Comparison of ENCODE assay signal across 18 cellular contexts in the genomic region with DNA sequence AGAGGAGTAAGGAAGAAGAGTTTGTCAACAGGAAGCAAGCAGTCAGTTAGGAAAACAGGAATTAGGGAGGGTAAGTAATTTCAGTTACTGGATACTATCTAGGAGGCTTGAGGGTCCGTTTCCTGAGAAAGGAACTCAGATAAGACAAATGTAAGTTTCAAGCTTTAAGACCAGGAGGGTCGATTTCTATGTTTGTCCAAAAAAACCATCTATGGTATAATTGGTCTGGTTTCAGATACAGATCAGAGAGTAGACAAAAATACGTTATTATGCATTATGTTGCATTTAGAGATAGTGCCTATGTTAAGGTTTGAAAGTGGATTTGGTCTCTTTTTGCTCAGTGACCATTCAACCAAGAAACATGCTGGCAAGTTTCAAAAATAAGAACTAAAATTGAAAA.
DNase-seq lines count a peak whose midpoint lies in the region; ATAC-seq and TF ChIP-seq lines count a peak whose summit lies in the region.
"Had no signal": no experiment of that assay in that cellular context is flagged by ENCODE, and none has a peak within 500 bp of the region (broad histone marks: within the 10 kb centered on the region; RNA-seq: fewer than 3 reads in every experiment).

No MANE protein-coding gene starts in this region.

- H3K36me3 ChIP-seq in HEK293 (ENCODE audit: control insufficient read depth in 2 of 2, insufficient read depth in 1 of 2, low read length in 2 of 2) (no peaks in the 10 kb centered on the region), PC-9 (ENCODE audit: low read depth) (no peaks in the 10 kb centered on the region), neural progenitor cell (no peaks in the 10 kb centered on the region)

- TF ChIP-seq CTCF in HEK293 (tag by site-specific recombination; IDR thresholded peaks at IDR 0.05): no peak
- TF ChIP-seq CTCF in PC-9 (conservative IDR thresholded peaks at IDR 0.05): no peak
- no peak for TF ChIP-seq CTCF in neural progenitor cell (IDR thresholded peaks at IDR 0.05)

- POLR2A ChIA-PET in HEK293 (lab: Yijun Ruan, JAX): no interaction called here
- POLR2A ChIA-PET in PC-9 (lab: Charles Lee; ENCODE audit: unreplicated experiment): no interaction called here

- peaks cover 2% of the 10 kb centered on the region for H3K27me3 Mint-ChIP-seq in neural progenitor cell (ENCODE audit: insufficient read depth, low read depth)
- H3K27me3 Mint-ChIP-seq: B cell; CD4-positive, alpha-beta T cell had no signal

- no peaks in the 10 kb centered on the region for H3K9me2 ChIP-seq in PC-9 (ENCODE audit: insufficient read depth)

- DNase-seq in PC-9 (no peak), neural progenitor cell (ENCODE audit: low spot score) (no peak), NCI-H2029 treated with DMSO at 0.1 percent for 48 hours (lab: John Stamatoyannopoulos, UW) (no peak), erythroblast (lab: John Stamatoyannopoulos, UW) (no peak)
- DNase-seq: CD4-positive, alpha-beta T cell; CD8-positive, alpha-beta memory T cell; DMS 273 treated with DMSO at 0.1 percent for 48 hours; DMS79 treated with DMSO at 0.1 percent for 48 hours; GF-D8; H9; HFFc6 had no signal

- H3K27ac Mint-ChIP-seq in neural progenitor cell: no peak overlapping the region
- H3K27ac Mint-ChIP-seq: B cell; CD14-positive monocyte; CD4-positive, alpha-beta T cell; CD8-positive, alpha-beta memory T cell; GM23338; H9; HFFc6 had no signal

- H3K9me3 Mint-ChIP-seq in neural progenitor cell: peaks cover 4% of the 10 kb centered on the region

- H3K27me3 ChIP-seq in PC-9 (ENCODE audit: insufficient read depth, low read depth): no peaks in the 10 kb centered on the region
- H3K27me3 ChIP-seq in neural progenitor cell: no peaks in the 10 kb centered on the region
- H3K27me3 ChIP-seq: BLaER1 treated with 17β-estradiol and CSF1 and Interleukin-3, amounts not matched to agents 10 nM and 100 nM had no signal

- intact Hi-C loops in PC-9 (cut with micrococcal nuclease; ENCODE audit: unreplicated experiment): no loop called here

- H4K20me1 ChIP-seq in PC-9 (ENCODE audit: insufficient read depth): no peaks in the 10 kb centered on the region
- no peaks in the 10 kb centered on the region for H4K20me1 ChIP-seq in neural progenitor cell (ENCODE audit: low read depth)
- H4K20me1 ChIP-seq: BLaER1 treated with 17β-estradiol and CSF1 and Interleukin-3, amounts not matched to agents 10 nM and 100 nM had no signal

- no peak overlapping the region for H3K4me3 Mint-ChIP-seq in neural progenitor cell
- H3K4me3 Mint-ChIP-seq: B cell; CD14-positive monocyte; CD4-positive, alpha-beta T cell; CD8-positive, alpha-beta memory T cell; GM23338; H9; HFFc6 had no signal

- H3K4me2 ChIP-seq in PC-9: no peak overlapping the region
- no peak overlapping the region for H3K4me2 ChIP-seq in neural progenitor cell
- H3K4me2 ChIP-seq: BLaER1 treated with 17β-estradiol and CSF1 and Interleukin-3, amounts not matched to agents 10 nM and 100 nM; GM23338 had no signal

- H3K4me1 ChIP-seq in HEK293 (ENCODE audit: control insufficient read depth, insufficient read depth, low read length): no peaks in the 10 kb centered on the region
- no peaks in the 10 kb centered on the region for H3K4me1 ChIP-seq in PC-9 (replicated peaks; ENCODE audit: insufficient read depth)
- no peaks in the 10 kb centered on the region for H3K4me1 ChIP-seq in neural progenitor cell

- no peaks in the 10 kb centered on the region for H3K4me1 Mint-ChIP-seq in neural progenitor cell
- H3K4me1 Mint-ChIP-seq: B cell; CD14-positive monocyte; CD8-positive, alpha-beta memory T cell had no signal

- no peaks in the 10 kb centered on the region for H3K79me2 ChIP-seq in PC-9 (ENCODE audit: low read depth)
- no peaks in the 10 kb centered on the region for H3K79me2 ChIP-seq in neural progenitor cell (ENCODE audit: low read depth)

- BruUV-seq in PC-9 (replicated peaks; lab: Mats Ljungman, UMichigan): no TSS peak

- H3K27ac ChIP-seq in HEK293 (ENCODE audit: extremely low read depth, low read depth, low read length): no peak overlapping the region
- H3K27ac ChIP-seq in PC-9: no peak overlapping the region
- H3K27ac ChIP-seq in neural progenitor cell: no peak overlapping the region
- H3K27ac ChIP-seq: BLaER1 treated with 17β-estradiol and CSF1 and Interleukin-3, amounts not matched to agents 10 nM and 100 nM had no signal

- H3K9ac ChIP-seq in neural progenitor cell: no peak overlapping the region
- H3K9ac ChIP-seq: BLaER1 treated with 17β-estradiol and CSF1 and Interleukin-3, amounts not matched to agents 10 nM and 100 nM had no signal

- H3K9me3 ChIP-seq in HEK293 (ENCODE audit: control insufficient read depth, insufficient read depth, low read depth, low read length): no peaks in the 10 kb centered on the region
- H3K9me3 ChIP-seq in PC-9 (ENCODE audit: insufficient read depth, low read depth): no peaks in the 10 kb centered on the region
- H3K9me3 ChIP-seq in neural progenitor cell (ENCODE audit: low read depth): no peaks in the 10 kb centered on the region

- H3F3A ChIP-seq in PC-9 (ENCODE audit: insufficient read depth, low read depth) (no peaks in the 10 kb centered on the region), neural progenitor cell (ENCODE audit: low read depth) (no peaks in the 10 kb centered on the region)

- ATAC-seq in GM19397 (IDR thresholded peaks at IDR 0.05; ENCODE audit: unreplicated experiment): no peak
- ATAC-seq: GM23338, HCT116 had no signal

- H3K4me3 ChIP-seq in HEK293 (ENCODE audit: low read depth, low read length): no peak overlapping the region
- H3K4me3 ChIP-seq in PC-9: no peak overlapping the region
- H3K4me3 ChIP-seq in neural progenitor cell: no peak overlapping the region
- H3K4me3 ChIP-seq: BLaER1 treated with 17β-estradiol and CSF1 and Interleukin-3, amounts not matched to agents 10 nM and 100 nM; GM23338 had no signal

- no peaks in the 10 kb centered on the region for H3K36me3 Mint-ChIP-seq in neural progenitor cell
- H3K36me3 Mint-ChIP-seq: CD14-positive monocyte; CD8-positive, alpha-beta memory T cell had no signal

- H2AFZ ChIP-seq in PC-9 (0 out of 2 replicates have a peak overlapping the region, but pooled peaks have one; percentile 39), neural progenitor cell (replicated peaks) (peak overlapping the region; percentile 48)
- H2AFZ ChIP-seq: GM23338 had no signal

- CTCF ChIA-PET in HEK293 (lab: Yijun Ruan, JAX): no interaction called here
- CTCF ChIA-PET in PC-9 (lab: Charles Lee): no interaction called here

- TF ChIP-seq POLR2A in erythroblast (IDR thresholded peaks at IDR 0.05; ENCODE audit: low read length): no peak

TF ChIP-seq in HEK293, 187 proteins besides CTCF, POLR2A, EP300 and RAD21:
- TF ChIP-seq GLIS1 (tag by site-specific recombination; IDR thresholded peaks at IDR 0.05) (no peak), TRIM28 (IDR thresholded peaks at IDR 0.05; ENCODE audit: borderline replicate concordance, low read length) (peak; percentile 72; the same call in 1 of the 2 replicates), ZFHX2 (tag by site-specific recombination; conservative IDR thresholded peaks at IDR 0.05) (no peak), BCL11B (tag by site-specific recombination; IDR thresholded peaks at IDR 0.05; ENCODE audit: low read depth) (no peak), SETDB1 (IDR thresholded peaks at IDR 0.05; ENCODE audit: insufficient read length, low read length) (peak; percentile 75), ZBTB48 (tag by site-specific recombination; IDR thresholded peaks at IDR 0.05) (no peak)
